In genomic region chr19:14383898-14384669, GRCh38 we compare ENCODE assay signal across 1 cellular context.
TF ChIP-seq lines count a peak whose summit lies in the region.

No MANE protein-coding gene starts in this region.

TF ChIP-seq in HCT116, 20 proteins besides CTCF, POLR2A, EP300 and RAD21 (continued from another document):
- no peak for TF ChIP-seq MAX (IDR thresholded peaks at IDR 0.05)
- TF ChIP-seq POLR2AphosphoS5 (IDR thresholded peaks at IDR 0.05; ENCODE audit: low read depth, low read length): no peak; the same call in 1 of the 2 replicates
- no peak for TF ChIP-seq TCF7L2 (IDR thresholded peaks at IDR 0.05; ENCODE audit: borderline replicate concordance, extremely low read depth, insufficient read depth, insufficient read length)
- no peak for TF ChIP-seq YY1 (IDR thresholded peaks at IDR 0.05; ENCODE audit: extremely low read depth, insufficient replicate concordance, low read depth, low read length)
- peak; percentile 97 for TF ChIP-seq JUND (IDR thresholded peaks at IDR 0.05)
- TF ChIP-seq, protein P1, sequence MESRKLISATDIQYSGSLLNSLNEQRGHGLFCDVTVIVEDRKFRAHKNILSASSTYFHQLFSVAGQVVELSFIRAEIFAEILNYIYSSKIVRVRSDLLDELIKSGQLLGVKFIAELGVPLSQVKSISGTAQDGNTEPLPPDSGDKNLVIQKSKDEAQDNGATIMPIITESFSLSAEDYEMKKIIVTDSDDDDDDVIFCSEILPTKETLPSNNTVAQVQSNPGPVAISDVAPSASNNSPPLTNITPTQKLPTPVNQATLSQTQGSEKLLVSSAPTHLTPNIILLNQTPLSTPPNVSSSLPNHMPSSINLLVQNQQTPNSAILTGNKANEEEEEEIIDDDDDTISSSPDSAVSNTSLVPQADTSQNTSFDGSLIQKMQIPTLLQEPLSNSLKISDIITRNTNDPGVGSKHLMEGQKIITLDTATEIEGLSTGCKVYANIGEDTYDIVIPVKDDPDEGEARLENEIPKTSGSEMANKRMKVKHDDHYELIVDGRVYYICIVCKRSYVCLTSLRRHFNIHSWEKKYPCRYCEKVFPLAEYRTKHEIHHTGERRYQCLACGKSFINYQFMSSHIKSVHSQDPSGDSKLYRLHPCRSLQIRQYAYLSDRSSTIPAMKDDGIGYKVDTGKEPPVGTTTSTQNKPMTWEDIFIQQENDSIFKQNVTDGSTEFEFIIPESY (IDR thresholded peaks at IDR 0.05; ENCODE audit: extremely low read depth, insufficient replicate concordance, low read length): no peak
